ENCODE assay signal across 15 cellular contexts in the genomic region with DNA sequence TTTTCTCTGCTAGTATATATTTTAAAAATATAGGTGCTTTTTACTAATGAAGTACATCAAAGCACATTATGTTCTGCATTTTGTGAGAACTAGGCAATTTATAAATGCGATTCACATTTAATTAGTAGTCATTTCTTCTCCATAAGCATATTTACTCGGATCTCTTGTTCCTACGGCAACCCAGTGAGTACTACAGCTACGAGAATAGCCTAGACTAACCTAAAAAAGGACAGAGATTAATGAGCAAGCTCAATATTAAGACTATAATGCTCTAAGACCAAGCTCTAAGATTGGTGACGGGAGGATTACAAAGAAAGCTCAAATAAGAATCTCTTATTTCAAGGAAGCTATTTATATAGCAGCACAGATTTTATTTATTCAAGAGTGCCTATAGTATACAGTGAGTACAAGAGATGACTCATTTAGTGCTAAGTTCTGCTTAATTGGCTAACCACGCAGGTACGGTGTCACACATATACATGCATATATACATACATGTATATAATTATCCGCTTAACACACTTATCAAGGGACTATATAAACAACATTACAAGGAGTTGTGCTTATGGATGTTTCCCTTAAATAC.
DNase-seq lines count a peak whose midpoint lies in the region; ATAC-seq, FAIRE-seq and TF ChIP-seq lines count a peak whose summit lies in the region.
"Had no signal": no experiment of that assay in that cellular context is flagged by ENCODE, and none has a peak within 500 bp of the region (broad histone marks: within the 10 kb centered on the region; RNA-seq: fewer than 3 reads in every experiment).

No MANE protein-coding gene starts in this region.

- H3K23ac ChIP-seq in mesendoderm (ENCODE audit: low read length), result no peak overlapping the region

- no peak overlapping the region for H2BK5ac ChIP-seq in mesendoderm (ENCODE audit: low read length)

- no peak overlapping the region for H3K27ac Mint-ChIP-seq in astrocyte (ENCODE audit: unreplicated experiment)
- H3K27ac Mint-ChIP-seq: activated CD4-positive, alpha-beta memory T cell treated with anti-CD3 and anti-CD28 coated beads for 36 hours had no signal

- no peaks in the 10 kb centered on the region for H3K36me3 Mint-ChIP-seq in astrocyte (ENCODE audit: low read depth, unreplicated experiment)
- H3K36me3 Mint-ChIP-seq: activated CD4-positive, alpha-beta memory T cell treated with anti-CD3 and anti-CD28 coated beads for 36 hours had no signal

- peak overlapping the region; percentile 52 for H3K4me3 ChIP-seq in astrocyte (ENCODE audit: insufficient read depth, low read depth, low read length)
- H3K4me3 ChIP-seq in mesendoderm (ENCODE audit: low read length), result no peak overlapping the region
- no peak overlapping the region for H3K4me3 ChIP-seq in heart left ventricle
- H3K4me3 ChIP-seq: ascending aorta, suprapubic skin had no signal

- intact Hi-C loops in heart left ventricle (cut with DNase I), result no loop called here

- no peak overlapping the region for H4K5ac ChIP-seq in mesendoderm (ENCODE audit: low read length)

- no peak for FAIRE-seq in astrocyte (lab: Jason Lieb, UNC)

- H2AFZ ChIP-seq in astrocyte (ENCODE audit: low read depth, low read length), result peak overlapping the region; percentile 67

- TF ChIP-seq CTCF in astrocyte (IDR thresholded peaks at IDR 0.05; ENCODE audit: insufficient read depth, low read depth, low read length) (no peak), heart left ventricle (IDR thresholded peaks at IDR 0.05) (no peak)

- H3K9me3 ChIP-seq in astrocyte (ENCODE audit: insufficient read depth, low read depth, low read length), result no peaks in the 10 kb centered on the region
- no peaks in the 10 kb centered on the region for H3K9me3 ChIP-seq in heart left ventricle
- H3K9me3 ChIP-seq: ascending aorta, SK-N-SH, suprapubic skin had no signal

- no peak overlapping the region for H3K4me3 Mint-ChIP-seq in astrocyte (ENCODE audit: unreplicated experiment)
- H3K4me3 Mint-ChIP-seq: activated CD4-positive, alpha-beta memory T cell treated with anti-CD3 and anti-CD28 coated beads for 36 hours had no signal

- H3K79me2 ChIP-seq in astrocyte (ENCODE audit: insufficient read depth, low read length), result no peaks in the 10 kb centered on the region
- no peaks in the 10 kb centered on the region for H3K79me2 ChIP-seq in mesendoderm (ENCODE audit: control insufficient read depth, insufficient read depth, low read length)

- H4K20me1 ChIP-seq in astrocyte (ENCODE audit: insufficient read depth, low read length), result no peaks in the 10 kb centered on the region

- ATAC-seq in heart left ventricle, result no peak
- ATAC-seq: foreskin keratinocyte had no signal

- H3K27me3 ChIP-seq in astrocyte (ENCODE audit: insufficient read depth, low read length), result no peaks in the 10 kb centered on the region
- H3K27me3 ChIP-seq in mesendoderm (ENCODE audit: insufficient read depth, low read length, poor library complexity), result no peaks in the 10 kb centered on the region
- H3K27me3 ChIP-seq in heart left ventricle, result peaks cover 0 to 10% (median 0%) of the 10 kb centered on the region in 9 donors
- H3K27me3 ChIP-seq: ascending aorta, foreskin keratinocyte, suprapubic skin had no signal

- no peaks in the 10 kb centered on the region for H3K27me3 Mint-ChIP-seq in astrocyte (ENCODE audit: low read depth, unreplicated experiment)
- H3K27me3 Mint-ChIP-seq: activated CD4-positive, alpha-beta memory T cell treated with anti-CD3 and anti-CD28 coated beads for 36 hours had no signal

- no CpG with 5 or more reads among the region's 8 CpGs for WGBS in mesendoderm (ENCODE audit: extremely low coverage, insufficient coverage, low lambda C conversion rate)
- 79 to 85% (median 82%) methylated on average over 8 of the region's 8 CpGs for WGBS in heart left ventricle, 4 donors

- no peak overlapping the region for H4K8ac ChIP-seq in mesendoderm (ENCODE audit: low read depth, low read length)

- TF ChIP-seq POLR2A in heart left ventricle (IDR thresholded peaks at IDR 0.05), result no peak

- no peak overlapping the region for H3K56ac ChIP-seq in mesendoderm (ENCODE audit: low read length)

- H3K27ac ChIP-seq in astrocyte (ENCODE audit: low read depth, low read length) (no peak overlapping the region), mesendoderm (ENCODE audit: low read depth, low read length) (no peak overlapping the region), heart left ventricle (no peak overlapping the region)
- H3K27ac ChIP-seq: ascending aorta, foreskin keratinocyte, suprapubic skin had no signal

- peak; percentile 4 for DNase-seq in EL
- peak; percentile 24 for DNase-seq in NCI-H2029 (lab: John Stamatoyannopoulos, UW)
- DNase-seq in astrocyte (ENCODE audit: low read depth), result no peak
- peak; percentile 52 for DNase-seq in mesendoderm
- no peak for DNase-seq in heart left ventricle
- no peak for DNase-seq in iPS-NIHi7 (ENCODE audit: extremely low spot score)
- no peak for DNase-seq in NOMO-1 treated with dmso at 0.1 percent for 144 hours (lab: John Stamatoyannopoulos, UW; ENCODE audit: unreplicated experiment)
- DNase-seq in activated CD8-positive, alpha-beta memory T cell treated with anti-CD3 and anti-CD28 coated beads, Interleukin-2, amount 50 U/mL, for 4 hours, result no peak
- DNase-seq: activated CD4-positive, alpha-beta memory T cell treated with anti-CD3 and anti-CD28 coated beads for 36 hours; activated effector memory CD4-positive, alpha-beta T cell treated with anti-CD3 and anti-CD28 coated beads, Interleukin-2, amount 50 U/mL, for 16 hours; foreskin keratinocyte; NCI-H187; SK-N-SH had no signal

- no peaks in the 10 kb centered on the region for H3K9me3 Mint-ChIP-seq in astrocyte (ENCODE audit: unreplicated experiment)
- H3K9me3 Mint-ChIP-seq: activated CD4-positive, alpha-beta memory T cell treated with anti-CD3 and anti-CD28 coated beads for 36 hours had no signal

- H3K4me2 ChIP-seq in astrocyte (ENCODE audit: low read length) (peak overlapping the region; percentile 80), mesendoderm (ENCODE audit: low read length) (no peak overlapping the region)
- H3K4me2 ChIP-seq: SK-N-SH had no signal

- peak overlapping the region; percentile 44 for H3K9ac ChIP-seq in astrocyte (ENCODE audit: low read length)
- no peak overlapping the region for H3K9ac ChIP-seq in mesendoderm (ENCODE audit: low read length)
- H3K9ac ChIP-seq: SK-N-SH had no signal

- no peak overlapping the region for H3K18ac ChIP-seq in mesendoderm (ENCODE audit: low read length)

- H2BK15ac ChIP-seq in mesendoderm (replicated peaks; ENCODE audit: low read depth), result no peak overlapping the region

- no peaks in the 10 kb centered on the region for H3K79me1 ChIP-seq in mesendoderm (ENCODE audit: low read length)

- no peaks in the 10 kb centered on the region for H3K4me1 Mint-ChIP-seq in astrocyte (ENCODE audit: low read depth, unreplicated experiment)

- no peak overlapping the region for H2BK120ac ChIP-seq in mesendoderm (ENCODE audit: low read depth, low read length)

- H3K4ac ChIP-seq in mesendoderm (ENCODE audit: low read depth, low read length), result no peak overlapping the region

- no peak overlapping the region for H2AK5ac ChIP-seq in mesendoderm (ENCODE audit: low read length)

- H3K4me1 ChIP-seq in astrocyte (ENCODE audit: insufficient read depth, low read length) (no peaks in the 10 kb centered on the region), mesendoderm (ENCODE audit: control insufficient read depth, low read depth, low read length) (peaks cover 10% of the 10 kb centered on the region), heart left ventricle (no peaks in the 10 kb centered on the region)
- H3K4me1 ChIP-seq: ascending aorta had no signal

- H3K36me3 ChIP-seq in astrocyte (ENCODE audit: insufficient read depth, low read length), result no peaks in the 10 kb centered on the region
- H3K36me3 ChIP-seq in mesendoderm (ENCODE audit: control insufficient read depth, insufficient read depth, low read length), result no peaks in the 10 kb centered on the region
- H3K36me3 ChIP-seq in heart left ventricle, result no peaks in the 10 kb centered on the region
- H3K36me3 ChIP-seq: ascending aorta, suprapubic skin had no signal

Comparison
In these comparisons a context has a peak if more than half of its experiments do, and no peak if none do; other contexts are left out.
1. DNase-seq: peak in EL (single experiment), NCI-H2029 (single experiment) and mesendoderm (single experiment); none in astrocyte (single experiment), heart left ventricle (0 of 5), iPS-NIHi7 (single experiment), NOMO-1 treated with dmso at 0.1 percent for 144 hours (single experiment) and activated CD8-positive, alpha-beta memory T cell treated with anti-CD3 and anti-CD28 coated beads, Interleukin-2, amount 50 U/mL, for 4 hours (single experiment).